ENCODE assay signal across 1 cellular context in genomic region chr6:11172501-11173337, GRCh38.
TF ChIP-seq lines count a peak whose summit lies in the region.

No MANE protein-coding gene starts in this region.

TF ChIP-seq in HepG2, 621 proteins besides CTCF, POLR2A, EP300 and RAD21 (continued from another document and continues in another):
- TF ChIP-seq, protein P1, sequence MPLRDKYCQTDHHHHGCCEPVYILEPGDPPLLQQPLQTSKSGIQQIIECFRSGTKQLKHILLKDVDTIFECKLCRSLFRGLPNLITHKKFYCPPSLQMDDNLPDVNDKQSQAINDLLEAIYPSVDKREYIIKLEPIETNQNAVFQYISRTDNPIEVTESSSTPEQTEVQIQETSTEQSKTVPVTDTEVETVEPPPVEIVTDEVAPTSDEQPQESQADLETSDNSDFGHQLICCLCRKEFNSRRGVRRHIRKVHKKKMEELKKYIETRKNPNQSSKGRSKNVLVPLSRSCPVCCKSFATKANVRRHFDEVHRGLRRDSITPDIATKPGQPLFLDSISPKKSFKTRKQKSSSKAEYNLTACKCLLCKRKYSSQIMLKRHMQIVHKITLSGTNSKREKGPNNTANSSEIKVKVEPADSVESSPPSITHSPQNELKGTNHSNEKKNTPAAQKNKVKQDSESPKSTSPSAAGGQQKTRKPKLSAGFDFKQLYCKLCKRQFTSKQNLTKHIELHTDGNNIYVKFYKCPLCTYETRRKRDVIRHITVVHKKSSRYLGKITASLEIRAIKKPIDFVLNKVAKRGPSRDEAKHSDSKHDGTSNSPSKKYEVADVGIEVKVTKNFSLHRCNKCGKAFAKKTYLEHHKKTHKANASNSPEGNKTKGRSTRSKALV (CRISPR knock-in tag; IDR thresholded peaks at IDR 0.05): no peak
- TF ChIP-seq EHMT2 (IDR thresholded peaks at IDR 0.05; ENCODE audit: borderline replicate concordance, low read depth, low read length) (no peak), SIX1 (CRISPR knock-in tag; IDR thresholded peaks at IDR 0.05; ENCODE audit: borderline replicate concordance) (no peak), MXI1 (IDR thresholded peaks at IDR 0.05; ENCODE audit: borderline replicate concordance, low read depth, low read length) (0 out of 3 replicates have a peak, but pooled peaks have one; percentile 27), RARG (CRISPR knock-in tag; IDR thresholded peaks at IDR 0.05; ENCODE audit: low read depth) (no peak), PITX1 (CRISPR knock-in tag; IDR thresholded peaks at IDR 0.05) (no peak), YY1 (IDR thresholded peaks at IDR 0.05; ENCODE audit: insufficient read depth, insufficient replicate concordance, low read depth, low read length) (peak; percentile 29), ZSCAN22 (CRISPR knock-in tag; IDR thresholded peaks at IDR 0.05) (no peak), ZNF160 (CRISPR knock-in tag; IDR thresholded peaks at IDR 0.05) (no peak), U2AF2 (IDR thresholded peaks at IDR 0.05; ENCODE audit: low read depth, low read length) (no peak), SP2 (CRISPR knock-in tag; IDR thresholded peaks at IDR 0.05) (no peak), MIER3 (CRISPR knock-in tag; IDR thresholded peaks at IDR 0.05; ENCODE audit: borderline replicate concordance) (peak; percentile 66; the same call in 1 of the 2 replicates), ZFP37 (CRISPR knock-in tag; IDR thresholded peaks at IDR 0.05; ENCODE audit: borderline replicate concordance) (no peak), CBFB (CRISPR knock-in tag; IDR thresholded peaks at IDR 0.05) (no peak), ADNP (CRISPR knock-in tag; IDR thresholded peaks at IDR 0.05) (no peak), RFXAP (CRISPR knock-in tag; IDR thresholded peaks at IDR 0.05; ENCODE audit: borderline replicate concordance) (0 out of 2 replicates have a peak, but pooled peaks have one; percentile 48), GFI1 (CRISPR knock-in tag; IDR thresholded peaks at IDR 0.05; ENCODE audit: borderline replicate concordance) (peak; percentile 66), MAFF (IDR thresholded peaks at IDR 0.05; ENCODE audit: low read depth, low read length) (peak; percentile 51), RXRB (CRISPR knock-in tag; IDR thresholded peaks at IDR 0.05; ENCODE audit: borderline replicate concordance) (peak; percentile 38; the same call in 1 of the 2 replicates), ZFP90 (CRISPR knock-in tag; IDR thresholded peaks at IDR 0.05; ENCODE audit: borderline replicate concordance) (peak; percentile 81; the same call in 1 of the 2 replicates), ZNF17 (CRISPR knock-in tag; IDR thresholded peaks at IDR 0.05) (no peak), ZUFSP (CRISPR knock-in tag; IDR thresholded peaks at IDR 0.05; ENCODE audit: borderline replicate concordance) (no peak), ZFY (CRISPR knock-in tag; IDR thresholded peaks at IDR 0.05) (no peak), MLLT10 (CRISPR knock-in tag; IDR thresholded peaks at IDR 0.05) (no peak), SNAI1 (CRISPR knock-in tag; IDR thresholded peaks at IDR 0.05; ENCODE audit: borderline replicate concordance) (0 out of 2 replicates have a peak, but pooled peaks have one; percentile 60), ZNF367 (CRISPR knock-in tag; IDR thresholded peaks at IDR 0.05; ENCODE audit: borderline replicate concordance) (no peak), NCOA2 (CRISPR knock-in tag; IDR thresholded peaks at IDR 0.05) (no peak), ZNF678 (CRISPR knock-in tag; IDR thresholded peaks at IDR 0.05) (no peak), ZNF30 (CRISPR knock-in tag; IDR thresholded peaks at IDR 0.05) (no peak), KLF11 (CRISPR knock-in tag; IDR thresholded peaks at IDR 0.05) (no peak), SIN3B (IDR thresholded peaks at IDR 0.05; ENCODE audit: low read length) (no peak), ZNF674 (CRISPR knock-in tag; IDR thresholded peaks at IDR 0.05; ENCODE audit: low read depth) (no peak), ZNF784 (CRISPR knock-in tag; IDR thresholded peaks at IDR 0.05; ENCODE audit: borderline replicate concordance) (no peak), ZNF253 (CRISPR knock-in tag; IDR thresholded peaks at IDR 0.05; ENCODE audit: borderline replicate concordance) (no peak), ZSCAN12 (CRISPR knock-in tag; IDR thresholded peaks at IDR 0.05) (no peak), RXRA (CRISPR knock-in tag; IDR thresholded peaks at IDR 0.05) (no peak), ELF1 (CRISPR knock-in tag; IDR thresholded peaks at IDR 0.05) (no peak), ZNF20 (CRISPR knock-in tag; IDR thresholded peaks at IDR 0.05) (no peak), ZNF552 (CRISPR knock-in tag; IDR thresholded peaks at IDR 0.05; ENCODE audit: borderline replicate concordance) (no peak)
- TF ChIP-seq, protein P2, sequence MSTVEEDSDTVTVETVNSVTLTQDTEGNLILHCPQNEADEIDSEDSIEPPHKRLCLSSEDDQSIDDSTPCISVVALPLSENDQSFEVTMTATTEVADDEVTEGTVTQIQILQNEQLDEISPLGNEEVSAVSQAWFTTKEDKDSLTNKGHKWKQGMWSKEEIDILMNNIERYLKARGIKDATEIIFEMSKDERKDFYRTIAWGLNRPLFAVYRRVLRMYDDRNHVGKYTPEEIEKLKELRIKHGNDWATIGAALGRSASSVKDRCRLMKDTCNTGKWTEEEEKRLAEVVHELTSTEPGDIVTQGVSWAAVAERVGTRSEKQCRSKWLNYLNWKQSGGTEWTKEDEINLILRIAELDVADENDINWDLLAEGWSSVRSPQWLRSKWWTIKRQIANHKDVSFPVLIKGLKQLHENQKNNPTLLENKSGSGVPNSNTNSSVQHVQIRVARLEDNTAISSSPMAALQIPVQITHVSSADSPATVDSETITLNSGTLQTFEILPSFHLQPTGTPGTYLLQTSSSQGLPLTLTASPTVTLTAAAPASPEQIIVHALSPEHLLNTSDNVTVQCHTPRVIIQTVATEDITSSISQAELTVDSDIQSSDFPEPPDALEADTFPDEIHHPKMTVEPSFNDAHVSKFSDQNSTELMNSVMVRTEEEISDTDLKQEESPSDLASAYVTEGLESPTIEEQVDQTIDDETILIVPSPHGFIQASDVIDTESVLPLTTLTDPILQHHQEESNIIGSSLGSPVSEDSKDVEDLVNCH (CRISPR knock-in tag; IDR thresholded peaks at IDR 0.05): no peak
- TF ChIP-seq, protein P3, sequence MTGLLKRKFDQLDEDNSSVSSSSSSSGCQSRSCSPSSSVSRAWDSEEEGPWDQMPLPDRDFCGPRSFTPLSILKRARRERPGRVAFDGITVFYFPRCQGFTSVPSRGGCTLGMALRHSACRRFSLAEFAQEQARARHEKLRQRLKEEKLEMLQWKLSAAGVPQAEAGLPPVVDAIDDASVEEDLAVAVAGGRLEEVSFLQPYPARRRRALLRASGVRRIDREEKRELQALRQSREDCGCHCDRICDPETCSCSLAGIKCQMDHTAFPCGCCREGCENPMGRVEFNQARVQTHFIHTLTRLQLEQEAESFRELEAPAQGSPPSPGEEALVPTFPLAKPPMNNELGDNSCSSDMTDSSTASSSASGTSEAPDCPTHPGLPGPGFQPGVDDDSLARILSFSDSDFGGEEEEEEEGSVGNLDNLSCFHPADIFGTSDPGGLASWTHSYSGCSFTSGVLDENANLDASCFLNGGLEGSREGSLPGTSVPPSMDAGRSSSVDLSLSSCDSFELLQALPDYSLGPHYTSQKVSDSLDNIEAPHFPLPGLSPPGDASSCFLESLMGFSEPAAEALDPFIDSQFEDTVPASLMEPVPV (CRISPR knock-in tag; IDR thresholded peaks at IDR 0.05): no peak; the same call in 1 of the 2 replicates
- TF ChIP-seq, protein P4, sequence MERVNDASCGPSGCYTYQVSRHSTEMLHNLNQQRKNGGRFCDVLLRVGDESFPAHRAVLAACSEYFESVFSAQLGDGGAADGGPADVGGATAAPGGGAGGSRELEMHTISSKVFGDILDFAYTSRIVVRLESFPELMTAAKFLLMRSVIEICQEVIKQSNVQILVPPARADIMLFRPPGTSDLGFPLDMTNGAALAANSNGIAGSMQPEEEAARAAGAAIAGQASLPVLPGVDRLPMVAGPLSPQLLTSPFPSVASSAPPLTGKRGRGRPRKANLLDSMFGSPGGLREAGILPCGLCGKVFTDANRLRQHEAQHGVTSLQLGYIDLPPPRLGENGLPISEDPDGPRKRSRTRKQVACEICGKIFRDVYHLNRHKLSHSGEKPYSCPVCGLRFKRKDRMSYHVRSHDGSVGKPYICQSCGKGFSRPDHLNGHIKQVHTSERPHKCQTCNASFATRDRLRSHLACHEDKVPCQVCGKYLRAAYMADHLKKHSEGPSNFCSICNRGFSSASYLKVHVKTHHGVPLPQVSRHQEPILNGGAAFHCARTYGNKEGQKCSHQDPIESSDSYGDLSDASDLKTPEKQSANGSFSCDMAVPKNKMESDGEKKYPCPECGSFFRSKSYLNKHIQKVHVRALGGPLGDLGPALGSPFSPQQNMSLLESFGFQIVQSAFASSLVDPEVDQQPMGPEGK (CRISPR knock-in tag; IDR thresholded peaks at IDR 0.05): peak; percentile 31; the same call in 1 of the 2 replicates
- TF ChIP-seq, protein P5, sequence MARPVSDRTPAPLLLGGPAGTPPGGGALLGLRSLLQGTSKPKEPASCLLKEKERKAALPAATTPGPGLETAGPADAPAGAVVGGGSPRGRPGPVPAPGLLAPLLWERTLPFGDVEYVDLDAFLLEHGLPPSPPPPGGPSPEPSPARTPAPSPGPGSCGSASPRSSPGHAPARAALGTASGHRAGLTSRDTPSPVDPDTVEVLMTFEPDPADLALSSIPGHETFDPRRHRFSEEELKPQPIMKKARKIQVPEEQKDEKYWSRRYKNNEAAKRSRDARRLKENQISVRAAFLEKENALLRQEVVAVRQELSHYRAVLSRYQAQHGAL (CRISPR knock-in tag; IDR thresholded peaks at IDR 0.05; ENCODE audit: not compliant biosample characterization): no peak
- TF ChIP-seq, protein P6, sequence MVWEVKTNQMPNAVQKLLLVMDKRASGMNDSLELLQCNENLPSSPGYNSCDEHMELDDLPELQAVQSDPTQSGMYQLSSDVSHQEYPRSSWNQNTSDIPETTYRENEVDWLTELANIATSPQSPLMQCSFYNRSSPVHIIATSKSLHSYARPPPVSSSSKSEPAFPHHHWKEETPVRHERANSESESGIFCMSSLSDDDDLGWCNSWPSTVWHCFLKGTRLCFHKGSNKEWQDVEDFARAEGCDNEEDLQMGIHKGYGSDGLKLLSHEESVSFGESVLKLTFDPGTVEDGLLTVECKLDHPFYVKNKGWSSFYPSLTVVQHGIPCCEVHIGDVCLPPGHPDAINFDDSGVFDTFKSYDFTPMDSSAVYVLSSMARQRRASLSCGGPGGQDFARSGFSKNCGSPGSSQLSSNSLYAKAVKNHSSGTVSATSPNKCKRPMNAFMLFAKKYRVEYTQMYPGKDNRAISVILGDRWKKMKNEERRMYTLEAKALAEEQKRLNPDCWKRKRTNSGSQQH (CRISPR knock-in tag; IDR thresholded peaks at IDR 0.05; ENCODE audit: low read depth): no peak
- TF ChIP-seq, protein P7, sequence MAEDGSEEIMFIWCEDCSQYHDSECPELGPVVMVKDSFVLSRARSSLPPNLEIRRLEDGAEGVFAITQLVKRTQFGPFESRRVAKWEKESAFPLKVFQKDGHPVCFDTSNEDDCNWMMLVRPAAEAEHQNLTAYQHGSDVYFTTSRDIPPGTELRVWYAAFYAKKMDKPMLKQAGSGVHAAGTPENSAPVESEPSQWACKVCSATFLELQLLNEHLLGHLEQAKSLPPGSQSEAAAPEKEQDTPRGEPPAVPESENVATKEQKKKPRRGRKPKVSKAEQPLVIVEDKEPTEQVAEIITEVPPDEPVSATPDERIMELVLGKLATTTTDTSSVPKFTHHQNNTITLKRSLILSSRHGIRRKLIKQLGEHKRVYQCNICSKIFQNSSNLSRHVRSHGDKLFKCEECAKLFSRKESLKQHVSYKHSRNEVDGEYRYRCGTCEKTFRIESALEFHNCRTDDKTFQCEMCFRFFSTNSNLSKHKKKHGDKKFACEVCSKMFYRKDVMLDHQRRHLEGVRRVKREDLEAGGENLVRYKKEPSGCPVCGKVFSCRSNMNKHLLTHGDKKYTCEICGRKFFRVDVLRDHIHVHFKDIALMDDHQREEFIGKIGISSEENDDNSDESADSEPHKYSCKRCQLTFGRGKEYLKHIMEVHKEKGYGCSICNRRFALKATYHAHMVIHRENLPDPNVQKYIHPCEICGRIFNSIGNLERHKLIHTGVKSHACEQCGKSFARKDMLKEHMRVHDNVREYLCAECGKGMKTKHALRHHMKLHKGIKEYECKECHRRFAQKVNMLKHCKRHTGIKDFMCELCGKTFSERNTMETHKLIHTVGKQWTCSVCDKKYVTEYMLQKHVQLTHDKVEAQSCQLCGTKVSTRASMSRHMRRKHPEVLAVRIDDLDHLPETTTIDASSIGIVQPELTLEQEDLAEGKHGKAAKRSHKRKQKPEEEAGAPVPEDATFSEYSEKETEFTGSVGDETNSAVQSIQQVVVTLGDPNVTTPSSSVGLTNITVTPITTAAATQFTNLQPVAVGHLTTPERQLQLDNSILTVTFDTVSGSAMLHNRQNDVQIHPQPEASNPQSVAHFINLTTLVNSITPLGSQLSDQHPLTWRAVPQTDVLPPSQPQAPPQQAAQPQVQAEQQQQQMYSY (CRISPR knock-in tag; IDR thresholded peaks at IDR 0.05): no peak
- TF ChIP-seq, protein P8, sequence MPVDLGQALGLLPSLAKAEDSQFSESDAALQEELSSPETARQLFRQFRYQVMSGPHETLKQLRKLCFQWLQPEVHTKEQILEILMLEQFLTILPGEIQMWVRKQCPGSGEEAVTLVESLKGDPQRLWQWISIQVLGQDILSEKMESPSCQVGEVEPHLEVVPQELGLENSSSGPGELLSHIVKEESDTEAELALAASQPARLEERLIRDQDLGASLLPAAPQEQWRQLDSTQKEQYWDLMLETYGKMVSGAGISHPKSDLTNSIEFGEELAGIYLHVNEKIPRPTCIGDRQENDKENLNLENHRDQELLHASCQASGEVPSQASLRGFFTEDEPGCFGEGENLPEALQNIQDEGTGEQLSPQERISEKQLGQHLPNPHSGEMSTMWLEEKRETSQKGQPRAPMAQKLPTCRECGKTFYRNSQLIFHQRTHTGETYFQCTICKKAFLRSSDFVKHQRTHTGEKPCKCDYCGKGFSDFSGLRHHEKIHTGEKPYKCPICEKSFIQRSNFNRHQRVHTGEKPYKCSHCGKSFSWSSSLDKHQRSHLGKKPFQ (CRISPR knock-in tag; IDR thresholded peaks at IDR 0.05; ENCODE audit: insufficient replicate concordance): no peak
